Comparison of ENCODE assay signal across 22 cellular contexts in genomic region chr2:26861610-26862224, GRCh38. TPM values are rescaled to one million over a fixed set of nuclear protein-coding genes. Genes with fewer than 3 reads are reported as not detected.
"Had no signal": no experiment of that assay in that cellular context is flagged by ENCODE, and none has a peak within 500 bp of the region (broad histone marks: within the 10 kb centered on the region; RNA-seq: fewer than 3 reads in every experiment).

No MANE protein-coding gene starts in this region.

- ATAC-seq: activated CD8-positive, alpha-beta memory T cell treated with anti-CD3 and anti-CD28 coated beads, Interleukin-2, amount 10 ng/mL, durations not matched to agents 7 days and 5 days; activated naive CD8-positive, alpha-beta T cell treated with anti-CD3 and anti-CD28 coated beads, Interleukin-2, amount 50 U/mL, for 24 hours; right lobe of liver had no signal

- H3K9me3 ChIP-seq: esophagus squamous epithelium, right lobe of liver, thyroid gland had no signal

- H3K4me3 ChIP-seq: esophagus squamous epithelium, right lobe of liver, SK-N-MC, thyroid gland had no signal

- H3K36me3 ChIP-seq: esophagus squamous epithelium, right lobe of liver, thyroid gland had no signal

- H3K27me3 ChIP-seq: right lobe of liver, thyroid gland had no signal

- H3K27ac ChIP-seq: esophagus squamous epithelium, right lobe of liver, SK-N-MC, thyroid gland had no signal

- H3K4me1 ChIP-seq: esophagus squamous epithelium, right lobe of liver, thyroid gland had no signal

- DNase-seq: activated CD4-positive, alpha-beta T cell treated with anti-CD3 and anti-CD28 coated beads, Interleukin-2, amount 50 U/mL, for 4 hours; activated CD4-positive, CD25-positive, alpha-beta regulatory T cell treated with anti-CD3 and anti-CD28 coated beads, Interleukin-2, amount 50 U/mL, for 72 hours; activated CD8-positive, alpha-beta memory T cell treated with anti-CD3 and anti-CD28 coated beads, Interleukin-2, amount 10 ng/mL, durations not matched to agents 7 days and 5 days; activated naive CD4-positive, alpha-beta T cell treated with anti-CD3 and anti-CD28 coated beads for 36 hours; activated naive CD8-positive, alpha-beta T cell treated with anti-CD3 and anti-CD28 coated beads, Interleukin-2, amount 50 U/mL, for 24 hours; activated T-cell treated with anti-CD3 and anti-CD28 coated beads, Interleukin-2, amount 50 U/mL, for 1 hour; cortex of kidney; effector CD8-positive, alpha-beta T cell; esophagus squamous epithelium; kidney; mesenchymal stem cell; nephron progenitor cell; right lobe of liver; stimulated activated CD4-positive, alpha-beta T cell treated with anti-CD3 and anti-CD28 coated beads, Interleukin-12 subunit alpha, Interleukin-12 subunit beta, amount 100 ng/mL, for 4 hours; stimulated activated CD4-positive, alpha-beta T cell treated with anti-CD3 and anti-CD28 coated beads, Interleukin-2, amount 100 ng/mL, for 24 hours; T-helper 9 cell; thyroid gland had no signal

RNA-seq across cellular contexts. Expression of gene DPYSL5, which starts 13.8 kb away (rescaled TPM):
- total RNA-seq: activated CD8-positive, alpha-beta memory T cell treated with anti-CD3 and anti-CD28 coated beads, Interleukin-2, amount 10 ng/mL, durations not matched to agents 7 days and 5 days; activated T-helper 2 cell treated with anti-CD3 and anti-CD28 coated beads, Interferon-gamma antibody, Interleukin-2, Interleukin-4, amounts not matched to agents 10 μg/mL and 5 μg/mL and 100 μg/mL, durations not matched to agents 14 hours and 24 hours and 36 hours; endothelial cell of umbilical vein; esophagus squamous epithelium; kidney; liver; omental fat pad; right lobe of liver; thyroid gland had no signal
- polyA plus RNA-seq: endothelial cell of umbilical vein, liver had no signal
